10 cellular contexts compared by ENCODE assay signal in genomic region chr7:1663243-1663642, GRCh38. TPM values are rescaled to one million over a fixed set of nuclear protein-coding genes. Genes with fewer than 3 reads are reported as not detected.
DNase-seq lines count a peak whose midpoint lies in the region; ATAC-seq, FAIRE-seq and TF ChIP-seq lines count a peak whose summit lies in the region.
"Had no signal": no experiment of that assay in that cellular context is flagged by ENCODE, and none has a peak within 500 bp of the region (broad histone marks: within the 10 kb centered on the region; RNA-seq: fewer than 3 reads in every experiment).

No MANE protein-coding gene starts in this region.

- TF ChIP-seq EP300 in HepG2 (IDR thresholded peaks at IDR 0.05; ENCODE audit: low read depth in 2 of 2, low read length in 2 of 2), result no peak
- TF ChIP-seq EP300 in HepG2 (CRISPR knock-in tag; IDR thresholded peaks at IDR 0.05; ENCODE audit: borderline replicate concordance), result no peak

- H3K27me3 ChIP-seq in right lobe of liver (no peaks in the 10 kb centered on the region), HepG2 (ENCODE audit: control insufficient read depth in 1 of 2, insufficient read depth in 2 of 2, low read length in 2 of 2) (peaks cover 6 to 48% of the 10 kb centered on the region in 2 experiments), small intestine (ENCODE audit: control insufficient read depth in 2 of 2, insufficient read depth in 2 of 2, low read length in 2 of 2) (peaks cover 16 to 20% of the 10 kb centered on the region in 2 donors)

- no peaks in the 10 kb centered on the region for H3K36me3 ChIP-seq in right lobe of liver
- H3K36me3 ChIP-seq in HepG2 (replicated peaks in 1 of 2; ENCODE audit: control insufficient read depth in 1 of 2, insufficient read depth in 2 of 2, low read length in 2 of 2), result no peaks in the 10 kb centered on the region
- H3K36me3 ChIP-seq in mucosa of descending colon (ENCODE audit: low read depth), result no peaks in the 10 kb centered on the region
- H3K36me3 ChIP-seq in small intestine (ENCODE audit: control insufficient read depth in 2 of 2, insufficient read depth in 2 of 2, low read length in 2 of 2), result no peaks in the 10 kb centered on the region

- no peaks in the 10 kb centered on the region for H3K79me2 ChIP-seq in HepG2 (ENCODE audit: insufficient read depth, low read length)

- BruUV-seq in HepG2 (replicated peaks; lab: Mats Ljungman, UMichigan), result no TSS peak

- ATAC-seq in right lobe of liver, result no peak
- ATAC-seq in HepG2, result no peak
- no peak for ATAC-seq in mucosa of descending colon

- H3K9me3 Mint-ChIP-seq in brain, result peaks cover 0 to 15% (median 8%) of the 10 kb centered on the region in 5 experiments

- H4K20me1 ChIP-seq in HepG2 (ENCODE audit: insufficient read depth, low read length), result no peaks in the 10 kb centered on the region

- TF ChIP-seq POLR2A in right lobe of liver (IDR thresholded peaks at IDR 0.05), result no peak
- TF ChIP-seq POLR2A in HepG2 (IDR thresholded peaks at IDR 0.05; ENCODE audit: insufficient read depth in 1 of 2, low read depth in 2 of 2, low read length in 2 of 2), result no peak

- H3K4me2 ChIP-seq in HepG2 (ENCODE audit: low read depth, low read length), result no peak overlapping the region

- H3K4me3 ChIP-seq in right lobe of liver (no peak overlapping the region), HepG2 (replicated peaks in 1 of 3; ENCODE audit: insufficient read depth in 1 of 3, low read depth in 2 of 3, low read length in 3 of 3) (no peak overlapping the region), mucosa of descending colon (no peak overlapping the region), small intestine (ENCODE audit: low read depth in 1 of 2, low read length in 2 of 2) (no peak overlapping the region)

- POLR2A ChIA-PET in HepG2 (lab: Yijun Ruan, JAX), result no interaction called here

- H3K4me1 ChIP-seq in right lobe of liver (peaks cover 0 to 28% (median 5%) of the 10 kb centered on the region in 4 donors), HepG2 (ENCODE audit: insufficient read depth, low read length) (peaks cover 14% of the 10 kb centered on the region; the same call in 1 of the 2 replicates), mucosa of descending colon (ENCODE audit: low read depth) (peaks cover 23% of the 10 kb centered on the region), small intestine (ENCODE audit: control insufficient read depth in 2 of 2, insufficient read depth in 1 of 2, low read depth in 1 of 2, low read length in 1 of 2) (peaks cover 0 to 2% of the 10 kb centered on the region in 2 donors)

- CTCF ChIA-PET in HepG2 (lab: Yijun Ruan, JAX; ENCODE audit: low intra/inter-chr PET ratio, low total read pairs), result interaction anchor here (3.6 kb wide), 1 partner anchor 95 kb away, joined by 32 read pairs; no protein-coding TSS in a partner anchor

- no peaks in the 10 kb centered on the region for H3K36me3 Mint-ChIP-seq in brain

- WGBS in right lobe of liver (ENCODE audit: insufficient coverage, low coverage, low lambda C conversion rate, missing lambda C conversion rate), result 64% methylated on average over 6 of the region's 11 CpGs
- 76% methylated on average over 11 of the region's 11 CpGs for WGBS in HepG2 (ENCODE audit: low lambda C conversion rate)
- 39 to 60% (median 49%) methylated on average over 11 of the region's 11 CpGs for WGBS in small intestine, 3 donors

- no peak overlapping the region for H2AFZ ChIP-seq in HepG2 (ENCODE audit: low read length)

- no peak for FAIRE-seq in HepG2 (lab: Jason Lieb, UNC)
- FAIRE-seq in small intestine (lab: Jason Lieb, UNC), result no peak
- FAIRE-seq: endometrium had no signal

- TF ChIP-seq CTCF in right lobe of liver (IDR thresholded peaks at IDR 0.05) (no peak), HepG2 (CRISPR knock-in tag; IDR thresholded peaks at IDR 0.05) (no peak), brain (conservative IDR thresholded peaks at IDR 0.05) (no peak), mucosa of descending colon (IDR thresholded peaks at IDR 0.05) (no peak), GM10266 (IDR thresholded peaks at IDR 0.05; ENCODE audit: control insufficient read depth, insufficient read depth, low read depth, missing control alignments) (no peak)

- H3K4me3 Mint-ChIP-seq in brain, result peak overlapping the region; percentile 10 to 74 (median 65)

- peaks cover 7% of the 10 kb centered on the region for H3K4me1 Mint-ChIP-seq in brain

- intact Hi-C loops in right lobe of liver (cut with DNase I) (no loop called here), HepG2 (cut with micrococcal nuclease; ENCODE audit: unreplicated experiment) (no loop called here), mucosa of descending colon (cut with DNase I, micrococcal nuclease) (no loop called here)

- H3K9me3 ChIP-seq in right lobe of liver (no peaks in the 10 kb centered on the region), HepG2 (ENCODE audit: low read length) (no peaks in the 10 kb centered on the region), mucosa of descending colon (no peaks in the 10 kb centered on the region), small intestine (ENCODE audit: control insufficient read depth, low read depth) (no peaks in the 10 kb centered on the region)

- peaks cover 37% of the 10 kb centered on the region for H3K27me3 Mint-ChIP-seq in brain

- in situ Hi-C loops in HepG2 (cut with HindIII; ENCODE audit: extremely low pct_ligation_motif_present, low pct_unique_long_range_greater_than_20kb), result no loop called here

- TF ChIP-seq RAD21 in HepG2 (CRISPR knock-in tag; IDR thresholded peaks at IDR 0.05), result no peak

- H3K27ac Mint-ChIP-seq in brain, result peak overlapping the region in 1 of 5 experiments; percentile 6

- DNase-seq in right lobe of liver (peak in 2 of 3 donors; percentile 44 to 45), HepG2 (ENCODE audit: low spot score) (no peak), mucosa of descending colon (peak in 2 of 3 donors; percentile 8 to 17), GM10266 (ENCODE audit: extremely low spot score) (no peak), small intestine (no peak), superior temporal gyrus (ENCODE audit: extremely low spot score) (no peak), NCI-H1092 (lab: John Stamatoyannopoulos, UW) (no peak)

- H3K9ac ChIP-seq in HepG2 (ENCODE audit: insufficient read depth, low read depth, low read length), result no peak overlapping the region

- no peak overlapping the region for H3K27ac ChIP-seq in right lobe of liver
- no peak overlapping the region for H3K27ac ChIP-seq in HepG2 (ENCODE audit: extremely low read length, insufficient read depth, low read length)
- H3K27ac ChIP-seq in small intestine (ENCODE audit: low read depth in 1 of 2, low read length in 1 of 2), result no peak overlapping the region
- H3K27ac ChIP-seq: C4-2B had no signal

TF ChIP-seq in HepG2, 621 proteins besides CTCF, POLR2A, EP300 and RAD21 (continues in another document):
- TF ChIP-seq CBFB (CRISPR knock-in tag; IDR thresholded peaks at IDR 0.05), result no peak
- TF ChIP-seq ZNF333 (CRISPR knock-in tag; IDR thresholded peaks at IDR 0.05; ENCODE audit: borderline replicate concordance), result no peak
- no peak for TF ChIP-seq NFIB (CRISPR knock-in tag; IDR thresholded peaks at IDR 0.05; ENCODE audit: borderline replicate concordance)
- no peak for TF ChIP-seq THAP8 (CRISPR knock-in tag; IDR thresholded peaks at IDR 0.05; ENCODE audit: borderline replicate concordance)
- no peak for TF ChIP-seq ZNF264 (CRISPR knock-in tag; IDR thresholded peaks at IDR 0.05)

RNA-seq across cellular contexts. Expression of gene ELFN1, which starts 6.8 kb away (rescaled TPM):
- total RNA-seq in right lobe of liver, result 10 to 100 TPM in 1 of 6 experiments, 1 to 10 TPM in 5; 5.4 to 13.0 (median 7.5) TPM
- total RNA-seq in HepG2 (2016; rRNA removed; fragmentation: Illumina TruSeq; extraction: Trizol), result 0.13 and 0.18 TPM in 2 replicates
- total RNA-seq in HepG2 (2016; cell fraction: cytosol; rRNA removed; fragmentation: Illumina TruSeq; extraction: Trizol; ENCODE audit: low read depth), result 0.10 TPM in 1 of 2 replicates, not detected in the other
- 0.21 and 0.28 TPM in 2 replicates for total RNA-seq in HepG2 (2016; cell fraction: insoluble cytoplasmic fraction; rRNA removed; fragmentation: Illumina TruSeq; extraction: Trizol)
- total RNA-seq in HepG2 (2016; cell fraction: membrane; rRNA removed; fragmentation: Illumina TruSeq; extraction: Trizol), result 0.10 and 0.12 TPM in 2 replicates
- total RNA-seq in HepG2 (2016; cell fraction: nucleus; rRNA removed; fragmentation: Illumina TruSeq; extraction: Trizol), result 0.13 and 0.19 TPM in 2 replicates
- 0.13 and 1.5 TPM in 2 replicates for polyA plus RNA-seq in HepG2 (2011; rRNA removed)
- 0.32 and 1.0 TPM in 2 replicates for polyA plus RNA-seq in HepG2 (2011; cell fraction: cytosol; rRNA removed)
- polyA plus RNA-seq in HepG2 (2011; cell fraction: nucleus; rRNA removed), result 0.48 and 1.6 TPM in 2 replicates
- polyA plus RNA-seq in HepG2 (2012), result 0.28 and 1.0 TPM in 2 replicates
- polyA plus RNA-seq in HepG2 (2016; cell fraction: cytosol; fragmentation: Illumina TruSeq; extraction: Trizol; ENCODE audit: low read depth), result 0.03 and 0.05 TPM in 2 replicates
- polyA plus RNA-seq in HepG2 (2016; cell fraction: insoluble cytoplasmic fraction; fragmentation: Illumina TruSeq; extraction: Trizol; ENCODE audit: low read depth), result 0.22 and 0.29 TPM in 2 replicates
- polyA plus RNA-seq in HepG2 (2016; cell fraction: membrane; fragmentation: Illumina TruSeq; extraction: Trizol; ENCODE audit: low read depth), result 0.09 and 0.12 TPM in 2 replicates
- 0.27 and 0.31 TPM in 2 replicates for polyA plus RNA-seq in HepG2 (2016; cell fraction: nucleus; fragmentation: Illumina TruSeq; extraction: Trizol; ENCODE audit: insufficient read depth, low read depth)
- 0.21 and 0.50 TPM in 2 replicates for polyA minus RNA-seq in HepG2 (2011; rRNA and poly(A)+ RNA removed; ENCODE audit: low replicate concordance)
- polyA minus RNA-seq in HepG2 (2011; cell fraction: cytosol; rRNA and poly(A)+ RNA removed), result 0.18 and 1.1 TPM in 2 replicates
- 0.13 and 0.50 TPM in 2 replicates for polyA minus RNA-seq in HepG2 (2011; cell fraction: nucleus; rRNA and poly(A)+ RNA removed)
- 1.2 TPM for polyA plus RNA-seq in brain (ENCODE audit: insufficient read depth, low read depth, low replicate concordance)
- total RNA-seq in mucosa of descending colon, result under 1 TPM; 0.26 to 0.44 (median 0.41) TPM
- 1 to 10 TPM in 1 of 3 donors, not detected in 2; 2.0 TPM for polyA plus RNA-seq in small intestine

Comparison
In these comparisons a context has a peak if more than half of its experiments do, and no peak if none do; other contexts are left out.
1. DNase-seq: peak in right lobe of liver (2 of 3) and mucosa of descending colon (2 of 3); none in HepG2 (single experiment), GM10266 (single experiment), small intestine (single experiment), superior temporal gyrus (single experiment) and NCI-H1092 (single experiment).